In the genomic region with DNA sequence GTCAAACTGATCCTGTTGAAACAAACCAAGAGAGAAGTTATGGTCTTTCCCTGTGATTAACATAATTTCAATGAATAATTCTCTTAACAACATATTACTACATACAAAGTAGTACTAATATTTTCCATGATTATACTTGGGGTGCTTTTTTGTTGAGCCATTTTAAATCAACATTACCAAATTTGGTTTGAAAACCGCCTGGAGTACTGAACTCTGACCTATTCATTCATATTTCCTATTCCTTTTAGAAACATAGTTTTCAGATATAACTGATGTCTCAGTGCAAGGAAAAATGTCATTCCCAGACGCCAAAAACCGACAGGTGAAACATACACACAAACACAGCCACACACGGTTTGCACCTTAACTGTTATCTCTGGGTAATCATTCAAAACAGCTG, we compare ENCODE assay signal across 11 cellular contexts. TPM values are rescaled to one million over a fixed set of nuclear protein-coding genes. Genes with fewer than 3 reads are reported as not detected.
A peak's percentile ranks its signal among the peaks of the same experiment; 100 is the strongest.
DNase-seq lines count a peak whose midpoint lies in the region; ATAC-seq and TF ChIP-seq lines count a peak whose summit lies in the region.
"Had no signal": no experiment of that assay in that cellular context is flagged by ENCODE, and none has a peak within 500 bp of the region (broad histone marks: within the 10 kb centered on the region; RNA-seq: fewer than 3 reads in every experiment).

No MANE protein-coding gene starts in this region.

- H3K27me3 Mint-ChIP-seq in activated CD4-positive, alpha-beta T cell treated with anti-CD3 and anti-CD28 coated beads for 36 hours = no peaks in the 10 kb centered on the region

- no peak overlapping the region for H3K23ac ChIP-seq in mesenchymal stem cell (ENCODE audit: low read length in 2 of 2)

- H3K9me3 Mint-ChIP-seq in activated CD4-positive, alpha-beta T cell treated with anti-CD3 and anti-CD28 coated beads for 36 hours (ENCODE audit: low read depth) = no peaks in the 10 kb centered on the region

- H2BK12ac ChIP-seq in mesenchymal stem cell (ENCODE audit: low read length in 2 of 2) = no peak overlapping the region

- ATAC-seq in activated CD4-positive, alpha-beta T cell treated with anti-CD3 and anti-CD28 coated beads for 36 hours = no peak
- no peak for ATAC-seq in HG02798 (IDR thresholded peaks at IDR 0.05; ENCODE audit: poor library complexity, unreplicated experiment)
- ATAC-seq: Panc1 had no signal

- no peak overlapping the region for H3K18ac ChIP-seq in mesenchymal stem cell (ENCODE audit: low read depth in 1 of 2, low read length in 2 of 2)

- CTCF ChIA-PET in activated CD4-positive, alpha-beta T cell treated with anti-CD3 and anti-CD28 coated beads for 36 hours (lab: Charles Lee) = interaction anchor here (0.5 to 2.9 kb wide), 12 partner anchors 11 to 1423 kb away, joined by 3 to 12 read pairs (median 4); no protein-coding TSS in a partner anchor

- DNase-seq in activated CD4-positive, alpha-beta T cell treated with anti-CD3 and anti-CD28 coated beads for 36 hours = no peak
- no peak for DNase-seq in activated CD4-positive, alpha-beta T cell treated with anti-CD3 and anti-CD28 coated beads, Interleukin-2, amount 50 U/mL, for 48 hours
- DNase-seq in adipocyte (ENCODE audit: low read depth) (peak; percentile 44), mesenchymal stem cell (peak; percentile 40), thyroid gland (no peak), D341Med (ENCODE audit: low spot score) (no peak), HuH-7 (ENCODE audit: low spot score) (no peak)
- DNase-seq: NCI-H146; stimulated activated naive CD4-positive, alpha-beta T cell treated with Interleukin-2 at 50 U/mL for 16 hours had no signal

- H2BK5ac ChIP-seq in mesenchymal stem cell (ENCODE audit: low read depth, low read length, poor library complexity, severe bottlenecking) = no peak overlapping the region

- intact Hi-C loops in activated CD4-positive, alpha-beta T cell treated with anti-CD3 and anti-CD28 coated beads for 36 hours (cut with DNase I, micrococcal nuclease) = loop anchor here (1.0 kb wide), 2 partner anchors 12 to 43 kb away; no protein-coding TSS in a partner anchor
- intact Hi-C loops in thyroid gland (cut with DNase I) = no loop called here

- peaks cover 60% of the 10 kb centered on the region for H3K36me3 Mint-ChIP-seq in activated CD4-positive, alpha-beta T cell treated with anti-CD3 and anti-CD28 coated beads for 36 hours (ENCODE audit: low read depth)

- H3K27ac ChIP-seq in mesenchymal stem cell (ENCODE audit: low read length, poor library complexity, severe bottlenecking) (no peak overlapping the region), thyroid gland (peak overlapping the region; percentile 35 to 75 (median 70))

- no peak overlapping the region for H2AK5ac ChIP-seq in mesenchymal stem cell (ENCODE audit: low read length, severe bottlenecking)

- H2BK15ac ChIP-seq in mesenchymal stem cell (ENCODE audit: low read depth, poor library complexity, severe bottlenecking) = no peak overlapping the region

- H3K14ac ChIP-seq in mesenchymal stem cell (ENCODE audit: low read length in 2 of 2) = no peak overlapping the region

- TF ChIP-seq POLR2A in thyroid gland (IDR thresholded peaks at IDR 0.05) = no peak

- H3K36me3 ChIP-seq in adipocyte (ENCODE audit: control insufficient read depth, insufficient read depth, low read length, severe bottlenecking) (no peaks in the 10 kb centered on the region), mesenchymal stem cell (ENCODE audit: control insufficient read depth in 1 of 2, insufficient read depth in 2 of 2, low read depth in 1 of 2, low read length in 2 of 2) (peaks cover 0 to 5% of the 10 kb centered on the region in 2 experiments), thyroid gland (no peaks in the 10 kb centered on the region)

- H3K4me1 ChIP-seq in adipocyte (ENCODE audit: control insufficient read depth, insufficient read depth, low read length) (peaks cover 30% of the 10 kb centered on the region), mesenchymal stem cell (ENCODE audit: control insufficient read depth, insufficient read depth, low read depth, low read length) (peaks cover 4% of the 10 kb centered on the region), thyroid gland (peaks cover 23 to 41% of the 10 kb centered on the region in 2 donors)

- H4K91ac ChIP-seq in mesenchymal stem cell (ENCODE audit: low read length) = no peak overlapping the region

- H2BK120ac ChIP-seq in mesenchymal stem cell (ENCODE audit: low read depth, low read length) = no peak overlapping the region

- H3K4me3 ChIP-seq in adipocyte (ENCODE audit: low read length) (no peak overlapping the region), mesenchymal stem cell (ENCODE audit: insufficient read depth in 1 of 2, low read depth in 1 of 2, low read length in 2 of 2) (no peak overlapping the region), thyroid gland (replicated peaks in 1 of 3) (no peak overlapping the region)

- POLR2A ChIA-PET in activated CD4-positive, alpha-beta T cell treated with anti-CD3 and anti-CD28 coated beads for 36 hours (lab: Charles Lee) = interaction anchor here (0.6 to 2.1 kb wide), 8 partner anchors 15 to 106 kb away, joined by 3 to 13 read pairs (median 5); no protein-coding TSS in a partner anchor

- TF ChIP-seq CTCF in thyroid gland (IDR thresholded peaks at IDR 0.05) = no peak

- H3K27me3 ChIP-seq in adipocyte (replicated peaks; ENCODE audit: control insufficient read depth, insufficient read depth, low read length) (no peaks in the 10 kb centered on the region), mesenchymal stem cell (ENCODE audit: control insufficient read depth in 1 of 2, insufficient read depth in 1 of 2, low read length in 2 of 2) (no peaks in the 10 kb centered on the region), thyroid gland (no peaks in the 10 kb centered on the region)

- H3K9ac ChIP-seq in adipocyte (ENCODE audit: low read length) (peak overlapping the region; percentile 28), mesenchymal stem cell (ENCODE audit: low read length) (peak overlapping the region; percentile 72)

- WGBS in mesenchymal stem cell = 72% methylated on average over 4 of the region's 4 CpGs
- 49 to 62% methylated on average over 4 of the region's 4 CpGs for WGBS in thyroid gland, 2 donors

- no peak overlapping the region for H2AFZ ChIP-seq in mesenchymal stem cell (ENCODE audit: low read depth, low read length)

- no peak overlapping the region for H3K4ac ChIP-seq in mesenchymal stem cell (ENCODE audit: low read depth in 1 of 2, low read length in 2 of 2)

- H3K4me2 ChIP-seq in mesenchymal stem cell (ENCODE audit: low read length, poor library complexity, severe bottlenecking) = no peak overlapping the region

- H3K79me1 ChIP-seq in mesenchymal stem cell (replicated peaks; ENCODE audit: low read length, poor library complexity, severe bottlenecking) = peaks cover 7% of the 10 kb centered on the region

- no peak overlapping the region for H4K8ac ChIP-seq in mesenchymal stem cell (ENCODE audit: low read length)

- no peaks in the 10 kb centered on the region for H3K9me3 ChIP-seq in adipocyte (ENCODE audit: control insufficient read depth, low read length)
- H3K9me3 ChIP-seq in mesenchymal stem cell (ENCODE audit: control insufficient read depth, low read length) = no peaks in the 10 kb centered on the region
- no peaks in the 10 kb centered on the region for H3K9me3 ChIP-seq in thyroid gland

- peaks cover 87% of the 10 kb centered on the region for H3K4me1 Mint-ChIP-seq in activated CD4-positive, alpha-beta T cell treated with anti-CD3 and anti-CD28 coated beads for 36 hours

- H3K4me3 Mint-ChIP-seq in activated CD4-positive, alpha-beta T cell treated with anti-CD3 and anti-CD28 coated beads for 36 hours = peak overlapping the region; percentile 59

- H3K27ac Mint-ChIP-seq in activated CD4-positive, alpha-beta T cell treated with anti-CD3 and anti-CD28 coated beads for 36 hours = peak overlapping the region; percentile 96

RNA-seq across cellular contexts. Expression of a gene that starts 48.0 kb away (rescaled TPM):
- 100 to 1,000 TPM; 254 to 354 TPM for total RNA-seq in activated CD4-positive, alpha-beta T cell treated with anti-CD3 and anti-CD28 coated beads for 36 hours
- 47.4 TPM for polyA plus RNA-seq in mesenchymal stem cell (2013, experiment 1 of 2)
- polyA plus RNA-seq in mesenchymal stem cell (2013, experiment 2 of 2) = 45.8 TPM
- 10 to 100 TPM; 55.8 to 78.5 (median 76.0) TPM for total RNA-seq in thyroid gland

RNA-seq across cellular contexts. Expression of a gene that starts 58.8 kb away (rescaled TPM):
- 10 to 100 TPM; 17.7 to 19.7 TPM for total RNA-seq in activated CD4-positive, alpha-beta T cell treated with anti-CD3 and anti-CD28 coated beads for 36 hours
- polyA plus RNA-seq in mesenchymal stem cell (2013, experiment 1 of 2) = 42.9 TPM
- polyA plus RNA-seq in mesenchymal stem cell (2013, experiment 2 of 2) = 42.6 TPM
- 10 to 100 TPM; 43.5 to 65.6 (median 58.7) TPM for total RNA-seq in thyroid gland

Comparison
In these comparisons a context has a peak if more than half of its experiments do, and no peak if none do; other contexts are left out.
1. DNase-seq: peak in adipocyte (single experiment) and mesenchymal stem cell (single experiment); none in activated CD4-positive, alpha-beta T cell treated with anti-CD3 and anti-CD28 coated beads for 36 hours (single experiment), activated CD4-positive, alpha-beta T cell treated with anti-CD3 and anti-CD28 coated beads, Interleukin-2, amount 50 U/mL, for 48 hours (0 of 2), thyroid gland (0 of 2), D341Med (single experiment) and HuH-7 (single experiment).